In genomic region chr21:42850866-42851391, GRCh38 we compare ENCODE assay signal across 7 cellular contexts. TPM values are rescaled to one million over a fixed set of nuclear protein-coding genes. Genes with fewer than 3 reads are reported as not detected.
DNase-seq lines count a peak whose midpoint lies in the region; ATAC-seq and TF ChIP-seq lines count a peak whose summit lies in the region.

No MANE protein-coding gene starts in this region.

- H3K4me1 Mint-ChIP-seq in natural killer cell, result peaks cover 0 to 4% of the 10 kb centered on the region in 2 donors

- no peak overlapping the region for H3K4me3 Mint-ChIP-seq in natural killer cell

- TF ChIP-seq POLR2A in body of pancreas (IDR thresholded peaks at IDR 0.05) (no peak), thyroid gland (IDR thresholded peaks at IDR 0.05) (no peak)

- 79% methylated on average over 21 of the region's 21 CpGs; no CpG with 5 or more reads in 1 of the 2 donors for WGBS in body of pancreas, 2 donors
- 75 to 82% methylated on average over 10 of the region's 21 CpGs for WGBS in thyroid gland, 2 donors

- H3K27ac ChIP-seq in body of pancreas (no peak overlapping the region), thyroid gland (no peak overlapping the region)

- H3K27me3 Mint-ChIP-seq in natural killer cell (ENCODE audit: low read depth in 2 of 2), result no peaks in the 10 kb centered on the region

- ATAC-seq in body of pancreas, result no peak
- ATAC-seq in natural killer cell, result peak in 2 of 3 donors; percentile 64 to 67

- DNase-seq in GM12864 (ENCODE audit: low read depth), result no peak
- peak; percentile 33 for DNase-seq in MV-4-11 (lab: John Stamatoyannopoulos, UW)
- DNase-seq in body of pancreas, result peak in 1 of 4 donors; percentile 39
- no peak for DNase-seq in natural killer cell
- DNase-seq in thyroid gland, result no peak
- no peak for DNase-seq in SK-N-DZ (ENCODE audit: low spot score)
- no peak for DNase-seq in NCI-H2171 treated with DMSO at 0.1 percent for 48 hours (lab: John Stamatoyannopoulos, UW)

- H3K4me3 ChIP-seq in GM12864 (ENCODE audit: low read depth, low read length) (no peak overlapping the region), body of pancreas (no peak overlapping the region), thyroid gland (replicated peaks in 1 of 3) (no peak overlapping the region)

- no peaks in the 10 kb centered on the region for H3K9me3 Mint-ChIP-seq in natural killer cell

- no peaks in the 10 kb centered on the region for H3K9me3 ChIP-seq in body of pancreas
- no peaks in the 10 kb centered on the region for H3K9me3 ChIP-seq in thyroid gland

- H3K36me3 Mint-ChIP-seq in natural killer cell, result peaks cover 7% of the 10 kb centered on the region

- H3K36me3 ChIP-seq in body of pancreas (replicated peaks in 1 of 2; ENCODE audit: insufficient read depth in 1 of 2, low read depth in 2 of 2), result peaks cover 8 to 48% of the 10 kb centered on the region in 2 donors
- peaks cover 37 to 51% of the 10 kb centered on the region in 2 donors for H3K36me3 ChIP-seq in thyroid gland

- no peaks in the 10 kb centered on the region for H3K4me1 ChIP-seq in body of pancreas
- H3K4me1 ChIP-seq in thyroid gland, result peaks cover 12 to 13% of the 10 kb centered on the region in 2 donors

- H3K27ac Mint-ChIP-seq in natural killer cell, result no peak overlapping the region

- no peaks in the 10 kb centered on the region for H3K27me3 ChIP-seq in body of pancreas
- H3K27me3 ChIP-seq in thyroid gland, result no peaks in the 10 kb centered on the region

- intact Hi-C loops in body of pancreas (cut with DNase I), result no loop called here
- intact Hi-C loops in natural killer cell (cut with micrococcal nuclease), result no loop called here
- intact Hi-C loops in thyroid gland (cut with DNase I), result no loop called here

- TF ChIP-seq CTCF in GM12864 (IDR thresholded peaks at IDR 0.05; ENCODE audit: low read depth, low read length, missing control alignments) (peak; percentile 58), body of pancreas (IDR thresholded peaks at IDR 0.05) (peak in 4 of 7 experiments; percentile 16 to 32 (median 24)), natural killer cell (IDR thresholded peaks at IDR 0.05) (peak; percentile 29), thyroid gland (IDR thresholded peaks at IDR 0.05) (peak in 1 of 6 experiments; percentile 8)

RNA-seq across cellular contexts. Expression of gene WDR4, which starts 28.4 kb away (rescaled TPM):
- total RNA-seq in body of pancreas (10 to 100 TPM in 1 of 2 donors, 1 to 10 TPM in 1; 8.0 to 37.9 TPM), natural killer cell (10 to 100 TPM; 11.1 to 15.5 (median 14.0) TPM), thyroid gland (10 to 100 TPM in 2 of 4 donors, 1 to 10 TPM in 2; 8.1 to 13.2 (median 10.9) TPM)
- 13.2 and 13.3 TPM in 2 replicates for polyA plus RNA-seq in SK-N-DZ (2014; cell fraction: cytosol; rRNA removed)
- polyA plus RNA-seq in SK-N-DZ (2014; cell fraction: nucleus; rRNA removed), result 23.2 and 39.7 TPM in 2 replicates

RNA-seq across cellular contexts. Expression of gene NDUFV3, which starts 42.2 kb away (rescaled TPM):
- total RNA-seq in body of pancreas (10 to 100 TPM; 42.3 to 55.0 TPM), natural killer cell (10 to 100 TPM; 21.8 to 25.7 (median 23.9) TPM), thyroid gland (10 to 100 TPM; 51.9 to 61.8 (median 55.2) TPM)
- polyA plus RNA-seq in SK-N-DZ (2014; cell fraction: cytosol; rRNA removed), result 23.6 and 26.5 TPM in 2 replicates
- 17.2 and 17.4 TPM in 2 replicates for polyA plus RNA-seq in SK-N-DZ (2014; cell fraction: nucleus; rRNA removed)
